Comparison of ENCODE assay signal across 8 cellular contexts in genomic region chr12:14256139-14256538, GRCh38.
A peak's percentile ranks its signal among the peaks of the same experiment; 100 is the strongest.
DNase-seq lines count a peak whose midpoint lies in the region; ATAC-seq and TF ChIP-seq lines count a peak whose summit lies in the region.

No MANE protein-coding gene starts in this region.

- no peaks in the 10 kb centered on the region for H3K27me3 Mint-ChIP-seq in CD4-positive, alpha-beta memory T cell
- peaks cover 5% of the 10 kb centered on the region for H3K27me3 Mint-ChIP-seq in neural progenitor cell (ENCODE audit: insufficient read depth, low read depth)

- H2AFZ ChIP-seq in neural progenitor cell (replicated peaks), result peak overlapping the region; percentile 58

- POLR2A ChIA-PET in CD4-positive, alpha-beta memory T cell (lab: Charles Lee; ENCODE audit: partially characterized antibody), result interaction anchor here (0.6 to 3.4 kb wide), 18 partner anchors 11 to 517 kb away, joined by 3 to 57 read pairs (median 6); partner anchors contain the start of gene ATF7IP

- peak; percentile 46 to 83 (median 64) for DNase-seq in CD4-positive, alpha-beta memory T cell
- DNase-seq in T follicular helper cell (ENCODE audit: low read depth) (peak; percentile 40), breast epithelium (ENCODE audit: low spot score in 2 of 2) (no peak), neural progenitor cell (ENCODE audit: low spot score) (no peak), NCI-H2107 treated with DMSO at 0.1 percent for 48 hours (lab: John Stamatoyannopoulos, UW; ENCODE audit: unreplicated experiment) (no peak)

- peaks cover 53% of the 10 kb centered on the region for H3F3A ChIP-seq in neural progenitor cell (ENCODE audit: low read depth)

- H3K4me2 ChIP-seq in neural progenitor cell, result no peak overlapping the region

- no peaks in the 10 kb centered on the region for H3K27me3 ChIP-seq in CD4-positive, alpha-beta memory T cell (ENCODE audit: insufficient read depth, low read length)
- H3K27me3 ChIP-seq in breast epithelium, result no peaks in the 10 kb centered on the region
- no peaks in the 10 kb centered on the region for H3K27me3 ChIP-seq in neural progenitor cell

- H3K79me2 ChIP-seq in neural progenitor cell (ENCODE audit: low read depth), result no peaks in the 10 kb centered on the region

- H3K9ac ChIP-seq in neural progenitor cell, result no peak overlapping the region

- H3K9me3 ChIP-seq in CD4-positive, alpha-beta memory T cell (ENCODE audit: control insufficient read depth in 1 of 2, low read length in 2 of 2), result no peaks in the 10 kb centered on the region
- H3K9me3 ChIP-seq in breast epithelium (no peaks in the 10 kb centered on the region), neural progenitor cell (ENCODE audit: low read depth) (peaks cover 4% of the 10 kb centered on the region)

- TF ChIP-seq CTCF in breast epithelium (IDR thresholded peaks at IDR 0.05) (no peak), neural progenitor cell (IDR thresholded peaks at IDR 0.05) (no peak)

- H3K4me1 Mint-ChIP-seq in CD4-positive, alpha-beta memory T cell, result peaks cover 37 to 60% (median 42%) of the 10 kb centered on the region in 4 donors
- peaks cover 42% of the 10 kb centered on the region for H3K4me1 Mint-ChIP-seq in neural progenitor cell

- no peaks in the 10 kb centered on the region for H4K20me1 ChIP-seq in neural progenitor cell (ENCODE audit: low read depth)

- H3K4me3 ChIP-seq in CD4-positive, alpha-beta memory T cell (ENCODE audit: low read length in 2 of 2), result no peak overlapping the region
- no peak overlapping the region for H3K4me3 ChIP-seq in breast epithelium
- H3K4me3 ChIP-seq in neural progenitor cell, result no peak overlapping the region

- intact Hi-C loops in CD4-positive, alpha-beta memory T cell (cut with micrococcal nuclease), result loop anchor here (1.0 to 5.0 kb wide), 8 partner anchors 17 to 1533 kb away; partner anchors contain the start of genes ARHGDIB, ATF7IP and EPS8
- intact Hi-C loops in breast epithelium (cut with DNase I; ENCODE audit: low total_unique reads), result loop anchor here (10.0 kb wide), 1 partner anchor 739 kb away; no protein-coding TSS in a partner anchor

- CTCF ChIA-PET in CD4-positive, alpha-beta memory T cell (lab: Charles Lee; ENCODE audit: partially characterized antibody), result interaction anchor here (0.6 to 6.5 kb wide), 13 partner anchors 16 to 364 kb away, joined by 3 to 57 read pairs (median 3); partner anchors contain the start of gene ATF7IP

- H3K27ac Mint-ChIP-seq in CD4-positive, alpha-beta memory T cell, result peak overlapping the region; percentile 95 to 99 (median 98)
- no peak overlapping the region for H3K27ac Mint-ChIP-seq in neural progenitor cell

- peaks cover 44% of the 10 kb centered on the region for H3K4me1 ChIP-seq in CD4-positive, alpha-beta memory T cell (ENCODE audit: insufficient read depth, low read length)
- H3K4me1 ChIP-seq in breast epithelium (peaks cover 10 to 21% of the 10 kb centered on the region in 2 donors), neural progenitor cell (peaks cover 13% of the 10 kb centered on the region)

- peaks cover 0 to 10% (median 4%) of the 10 kb centered on the region in 8 donors for H3K9me3 Mint-ChIP-seq in CD4-positive, alpha-beta memory T cell
- peaks cover 59% of the 10 kb centered on the region for H3K9me3 Mint-ChIP-seq in neural progenitor cell

- TF ChIP-seq POLR2A in breast epithelium (IDR thresholded peaks at IDR 0.05) (no peak), GM18505 (IDR thresholded peaks at IDR 0.05; ENCODE audit: borderline replicate concordance, extremely low read depth, insufficient read depth, insufficient read length) (no peak)

- H3K36me3 ChIP-seq in CD4-positive, alpha-beta memory T cell (ENCODE audit: insufficient read depth, low read length), result no peaks in the 10 kb centered on the region
- H3K36me3 ChIP-seq in breast epithelium (no peaks in the 10 kb centered on the region), neural progenitor cell (no peaks in the 10 kb centered on the region)

- peaks cover 0 to 6% of the 10 kb centered on the region in 2 donors for H3K36me3 Mint-ChIP-seq in CD4-positive, alpha-beta memory T cell
- H3K36me3 Mint-ChIP-seq in neural progenitor cell, result peaks cover 27% of the 10 kb centered on the region

- ATAC-seq in HG02970 (IDR thresholded peaks at IDR 0.05; ENCODE audit: low FRiP score, unreplicated experiment), result no peak
- ATAC-seq in GM21619 (IDR thresholded peaks at IDR 0.05; ENCODE audit: unreplicated experiment), result no peak
- no peak for ATAC-seq in GM18505 (IDR thresholded peaks at IDR 0.05; ENCODE audit: unreplicated experiment)

- peak overlapping the region; percentile 53 to 91 (median 78) for H3K4me3 Mint-ChIP-seq in CD4-positive, alpha-beta memory T cell
- H3K4me3 Mint-ChIP-seq in neural progenitor cell, result no peak overlapping the region

- peak overlapping the region; percentile 49 for H3K27ac ChIP-seq in CD4-positive, alpha-beta memory T cell (ENCODE audit: low read depth, low read length)
- H3K27ac ChIP-seq in breast epithelium (peak overlapping the region; percentile 16 to 91), neural progenitor cell (no peak overlapping the region)

Comparison
In these comparisons a context has a peak if more than half of its experiments do, and no peak if none do; other contexts are left out.
1. DNase-seq: peak in CD4-positive, alpha-beta memory T cell (5 of 5) and T follicular helper cell (single experiment); none in breast epithelium (0 of 2), neural progenitor cell (single experiment) and NCI-H2107 treated with DMSO at 0.1 percent for 48 hours (single experiment).